ENCODE assay signal across 13 cellular contexts in genomic region chr11:128324051-128324481, GRCh38.
DNase-seq lines count a peak whose midpoint lies in the region; ATAC-seq, FAIRE-seq and TF ChIP-seq lines count a peak whose summit lies in the region.
"Had no signal": no experiment of that assay in that cellular context is flagged by ENCODE, and none has a peak within 500 bp of the region (broad histone marks: within the 10 kb centered on the region; RNA-seq: fewer than 3 reads in every experiment).

No MANE protein-coding gene starts in this region.

- no peak overlapping the region for H3K27ac Mint-ChIP-seq in GM23338
- peak overlapping the region; percentile 98 for H3K27ac Mint-ChIP-seq in activated naive CD8-positive, alpha-beta T cell treated with anti-CD3 and anti-CD28 coated beads, Interleukin-2, amount 50 U/mL, for 24 hours

- H3K27me3 ChIP-seq in GM23338 (ENCODE audit: insufficient read depth) (no peaks in the 10 kb centered on the region), WERI-Rb-1 (ENCODE audit: insufficient read depth, low read depth, severe bottlenecking) (no peaks in the 10 kb centered on the region), spleen (replicated peaks in 1 of 7) (no peaks in the 10 kb centered on the region)
- H3K27me3 ChIP-seq: brain microvascular endothelial cell, SJSA1 had no signal

- ATAC-seq in GM23338 (no peak), GM21390 (IDR thresholded peaks at IDR 0.05; ENCODE audit: unreplicated experiment) (no peak)
- ATAC-seq in activated naive CD8-positive, alpha-beta T cell treated with anti-CD3 and anti-CD28 coated beads, Interleukin-2, amount 50 U/mL, for 24 hours: peak; percentile 55

- no peaks in the 10 kb centered on the region for H3K9me2 ChIP-seq in GM23338 (ENCODE audit: insufficient read depth)

- 61 to 69% (median 63%) methylated on average over 9 of the region's 9 CpGs for WGBS in spleen, 5 donors

- no peaks in the 10 kb centered on the region for H3F3A ChIP-seq in GM23338 (replicated peaks; ENCODE audit: low read depth)

- H3K4me3 Mint-ChIP-seq in GM23338: no peak overlapping the region
- H3K4me3 Mint-ChIP-seq in activated naive CD8-positive, alpha-beta T cell treated with anti-CD3 and anti-CD28 coated beads, Interleukin-2, amount 50 U/mL, for 24 hours: peak overlapping the region; percentile 64

- H3K9me3 ChIP-seq in WERI-Rb-1 (ENCODE audit: severe bottlenecking) (no peaks in the 10 kb centered on the region), spleen (no peaks in the 10 kb centered on the region)
- H3K9me3 ChIP-seq: SJSA1 had no signal

- H3K4me2 ChIP-seq in GM23338: no peak overlapping the region

- H3K4me1 Mint-ChIP-seq in GM23338: no peaks in the 10 kb centered on the region
- peaks cover 96% of the 10 kb centered on the region for H3K4me1 Mint-ChIP-seq in activated naive CD8-positive, alpha-beta T cell treated with anti-CD3 and anti-CD28 coated beads, Interleukin-2, amount 50 U/mL, for 24 hours

- no peak for TF ChIP-seq CTCF in GM23338 (conservative IDR thresholded peaks at IDR 0.05; ENCODE audit: low read depth in 2 of 2)
- no peak for TF ChIP-seq CTCF in WERI-Rb-1 (IDR thresholded peaks at IDR 0.05; ENCODE audit: low read depth, low read length)
- no peak for TF ChIP-seq CTCF in spleen (IDR thresholded peaks at IDR 0.05 in 8 of 11, conservative IDR thresholded peaks at IDR 0.05 in 3 of 11)

- no peaks in the 10 kb centered on the region for H4K20me1 ChIP-seq in GM23338 (replicated peaks; ENCODE audit: insufficient read depth)

- H3K36me3 Mint-ChIP-seq in GM23338 (ENCODE audit: low read depth): no peaks in the 10 kb centered on the region
- H3K36me3 Mint-ChIP-seq in activated naive CD8-positive, alpha-beta T cell treated with anti-CD3 and anti-CD28 coated beads, Interleukin-2, amount 50 U/mL, for 24 hours (ENCODE audit: low read depth): peaks cover 7% of the 10 kb centered on the region

- H3K79me2 ChIP-seq in GM23338 (replicated peaks; ENCODE audit: insufficient read depth): no peaks in the 10 kb centered on the region

- peaks cover 2% of the 10 kb centered on the region for H3K27me3 Mint-ChIP-seq in GM23338 (ENCODE audit: insufficient read depth, low read depth, poor library complexity)
- H3K27me3 Mint-ChIP-seq in activated naive CD8-positive, alpha-beta T cell treated with anti-CD3 and anti-CD28 coated beads, Interleukin-2, amount 50 U/mL, for 24 hours: no peaks in the 10 kb centered on the region

- DNase-seq in GM23338 (ENCODE audit: low spot score) (no peak), WERI-Rb-1 (peak; percentile 16), spleen (peak; percentile 70), GM12892 (ENCODE audit: insufficient read length) (no peak), NCI-H146 (lab: John Stamatoyannopoulos, UW) (no peak), middle frontal gyrus (ENCODE audit: extremely low spot score, low spot score) (no peak)
- peak; percentile 76 for DNase-seq in activated naive CD8-positive, alpha-beta T cell treated with anti-CD3 and anti-CD28 coated beads, Interleukin-2, amount 50 U/mL, for 24 hours
- DNase-seq: NCI-H1105, NCI-H748 treated with DMSO at 0.1 percent for 48 hours had no signal

- TF ChIP-seq POLR2A in spleen (IDR thresholded peaks at IDR 0.05): no peak
- TF ChIP-seq POLR2A in GM12892 (IDR thresholded peaks at IDR 0.05; ENCODE audit: low read depth, low read length): no peak

- intact Hi-C loops in spleen (cut with DNase I; ENCODE audit: low total_unique reads): no loop called here

- H2AFZ ChIP-seq in GM23338: 0 out of 2 replicates have a peak overlapping the region, but pooled peaks have one; percentile 63

- H3K36me3 ChIP-seq in GM23338 (ENCODE audit: insufficient read depth) (no peaks in the 10 kb centered on the region), WERI-Rb-1 (no peaks in the 10 kb centered on the region), spleen (no peaks in the 10 kb centered on the region)
- H3K36me3 ChIP-seq: brain microvascular endothelial cell, SJSA1 had no signal

- no peak overlapping the region for H3K4me3 ChIP-seq in GM23338
- no peak overlapping the region for H3K4me3 ChIP-seq in WERI-Rb-1 (ENCODE audit: low read depth, low read length)
- H3K4me3 ChIP-seq in spleen: no peak overlapping the region
- H3K4me3 ChIP-seq: SJSA1 had no signal

- FAIRE-seq in GM12892 (lab: Jason Lieb, UNC): no peak
- FAIRE-seq: D721Med had no signal

- H3K27ac ChIP-seq in GM23338 (ENCODE audit: low read depth) (no peak overlapping the region), WERI-Rb-1 (no peak overlapping the region), spleen (peak overlapping the region; percentile 34 to 87 (median 72))
- H3K27ac ChIP-seq: brain microvascular endothelial cell, SJSA1 had no signal

- H3K4me1 ChIP-seq in GM23338 (ENCODE audit: insufficient read depth) (no peaks in the 10 kb centered on the region), spleen (peaks cover 12 to 81% (median 40%) of the 10 kb centered on the region in 6 donors)

- no peaks in the 10 kb centered on the region for H3K9me3 Mint-ChIP-seq in GM23338
- no peaks in the 10 kb centered on the region for H3K9me3 Mint-ChIP-seq in activated naive CD8-positive, alpha-beta T cell treated with anti-CD3 and anti-CD28 coated beads, Interleukin-2, amount 50 U/mL, for 24 hours

TF ChIP-seq in GM23338, 12 proteins besides CTCF, POLR2A, EP300 and RAD21 (continues in another document):
- TF ChIP-seq EZH2phosphoT487 (IDR thresholded peaks at IDR 0.05; ENCODE audit: unreplicated experiment) (no peak), CREB1 (CRISPR knock-in tag; IDR thresholded peaks at IDR 0.05; ENCODE audit: low read depth) (no peak), NANOG (IDR thresholded peaks at IDR 0.05; ENCODE audit: borderline replicate concordance) (no peak), ZNF462 (CRISPR knock-in tag; IDR thresholded peaks at IDR 0.05) (no peak), STAT1 (IDR thresholded peaks at IDR 0.05; ENCODE audit: unreplicated experiment) (no peak)
- TF ChIP-seq, protein P1, sequence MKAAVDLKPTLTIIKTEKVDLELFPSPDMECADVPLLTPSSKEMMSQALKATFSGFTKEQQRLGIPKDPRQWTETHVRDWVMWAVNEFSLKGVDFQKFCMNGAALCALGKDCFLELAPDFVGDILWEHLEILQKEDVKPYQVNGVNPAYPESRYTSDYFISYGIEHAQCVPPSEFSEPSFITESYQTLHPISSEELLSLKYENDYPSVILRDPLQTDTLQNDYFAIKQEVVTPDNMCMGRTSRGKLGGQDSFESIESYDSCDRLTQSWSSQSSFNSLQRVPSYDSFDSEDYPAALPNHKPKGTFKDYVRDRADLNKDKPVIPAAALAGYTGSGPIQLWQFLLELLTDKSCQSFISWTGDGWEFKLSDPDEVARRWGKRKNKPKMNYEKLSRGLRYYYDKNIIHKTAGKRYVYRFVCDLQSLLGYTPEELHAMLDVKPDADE (IDR thresholded peaks at IDR 0.05): no peak

Comparison
In these comparisons a context has a peak if more than half of its experiments do, and no peak if none do; other contexts are left out.
1. DNase-seq: peak in WERI-Rb-1 (single experiment), activated naive CD8-positive, alpha-beta T cell treated with anti-CD3 and anti-CD28 coated beads, Interleukin-2, amount 50 U/mL, for 24 hours (single experiment) and spleen (single experiment); none in GM23338 (single experiment), GM12892 (single experiment), NCI-H146 (single experiment) and middle frontal gyrus (single experiment).
2. H3K27ac ChIP-seq: peak in spleen (8 of 8); none in GM23338 (single experiment) and WERI-Rb-1 (single experiment).